ENCODE assay signal across 14 cellular contexts in the genomic region with DNA sequence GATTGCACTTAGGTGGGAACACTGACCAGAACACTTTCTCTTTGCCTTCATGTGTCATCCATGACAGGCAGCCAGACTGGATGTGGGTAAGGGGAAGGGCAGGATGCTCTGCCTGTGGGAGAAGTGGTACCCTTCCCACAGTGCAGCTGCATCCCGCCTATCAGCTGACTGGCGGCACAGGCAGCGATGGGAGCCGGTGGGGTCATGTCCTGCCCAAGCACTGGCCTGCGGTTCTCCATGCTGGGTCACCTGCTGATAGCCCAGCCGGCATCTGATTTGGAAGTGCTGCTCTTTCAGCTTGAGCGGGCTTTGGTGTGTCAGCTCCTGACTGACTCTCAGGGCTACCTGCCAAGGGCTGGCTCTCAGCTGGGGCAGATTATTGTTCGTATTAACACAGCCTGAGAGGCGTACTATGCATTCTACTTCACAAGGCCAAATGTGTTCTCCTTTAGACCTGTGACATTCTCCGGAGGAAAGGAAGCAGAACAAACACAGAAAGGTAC.
DNase-seq lines count a peak whose midpoint lies in the region; FAIRE-seq and TF ChIP-seq lines count a peak whose summit lies in the region.
"Had no signal": no experiment of that assay in that cellular context is flagged by ENCODE, and none has a peak within 500 bp of the region (broad histone marks: within the 10 kb centered on the region; RNA-seq: fewer than 3 reads in every experiment).

No MANE protein-coding gene starts in this region.

- TF ChIP-seq POLR2A in thyroid gland (IDR thresholded peaks at IDR 0.05), result no peak

- H3K9me3 ChIP-seq in kidney (ENCODE audit: control insufficient read depth in 1 of 2, low read length in 2 of 2), result no peaks in the 10 kb centered on the region
- H3K9me3 ChIP-seq in thyroid gland, result no peaks in the 10 kb centered on the region
- H3K9me3 ChIP-seq: SJCRH30 had no signal

- H3K4me3 ChIP-seq in kidney (ENCODE audit: low read length in 2 of 2) (no peak overlapping the region), thyroid gland (replicated peaks in 1 of 3) (no peak overlapping the region)
- H3K4me3 ChIP-seq: SJCRH30 had no signal

- H3K4me1 ChIP-seq in kidney (ENCODE audit: control insufficient read depth in 1 of 2, insufficient read depth in 1 of 2, low read depth in 1 of 2, low read length in 2 of 2), result peaks cover 0 to 5% of the 10 kb centered on the region in 2 donors
- peaks cover 6 to 24% of the 10 kb centered on the region in 2 donors for H3K4me1 ChIP-seq in thyroid gland
- H3K4me1 ChIP-seq: SJCRH30 had no signal

- peak overlapping the region in 4 of 5 experiments; percentile 41 to 85 (median 72) for H3K27ac Mint-ChIP-seq in brain
- H3K27ac Mint-ChIP-seq: activated T-helper 2 cell treated with anti-CD3 and anti-CD28 coated beads, Interferon-gamma antibody, Interleukin-2, Interleukin-4, amounts not matched to agents 10 μg/mL and 5 μg/mL and 100 μg/mL, durations not matched to agents 14 hours and 24 hours and 36 hours; memory B cell had no signal

- no peaks in the 10 kb centered on the region for H3K27me3 Mint-ChIP-seq in brain

- H3K4me1 Mint-ChIP-seq in brain, result peaks cover 15% of the 10 kb centered on the region

- H3K4me3 Mint-ChIP-seq in brain, result no peak overlapping the region
- H3K4me3 Mint-ChIP-seq: memory B cell; stimulated activated naive CD8-positive, alpha-beta T cell treated with anti-CD3 and anti-CD28 coated beads, Interleukin-15, amount 100 ng/mL, for 72 hours had no signal

- H3K36me3 ChIP-seq in kidney (ENCODE audit: control insufficient read depth in 1 of 2, insufficient read depth in 2 of 2, low read length in 2 of 2) (peaks cover 6 to 20% of the 10 kb centered on the region in 2 donors), thyroid gland (no peaks in the 10 kb centered on the region)
- H3K36me3 ChIP-seq: SJCRH30 had no signal

- no peak for FAIRE-seq in kidney (lab: Jason Lieb, UNC)

- H3K27ac ChIP-seq in kidney (ENCODE audit: low read depth in 2 of 2, low read length in 2 of 2), result peak overlapping the region in 1 of 2 donors; percentile 66
- H3K27ac ChIP-seq in thyroid gland, result no peak overlapping the region
- H3K27ac ChIP-seq: C4-2B, SJCRH30 had no signal

- DNase-seq in M059J (ENCODE audit: low read depth) (peak; percentile 49), kidney (peak; percentile 92), thyroid gland (peak; percentile 95 to 97), ureter (ENCODE audit: low spot score) (no peak), A172 (ENCODE audit: low spot score) (no peak), SIG-M5 treated with dmso at 0.1 percent for 504 hours (lab: John Stamatoyannopoulos, UW; ENCODE audit: unreplicated experiment) (no peak)
- DNase-seq: activated CD4-positive, alpha-beta T cell treated with anti-CD3 and anti-CD28 coated beads, Interleukin-2, amount 50 U/mL, for 48 hours; NCI-H2081 treated with DMSO at 0.1 percent for 48 hours; SJCRH30; stimulated activated naive CD8-positive, alpha-beta T cell treated with anti-CD3 and anti-CD28 coated beads, Interleukin-15, amount 100 ng/mL, for 72 hours had no signal

- no peaks in the 10 kb centered on the region for H3K9me3 Mint-ChIP-seq in brain
- H3K9me3 Mint-ChIP-seq: activated T-helper 2 cell treated with anti-CD3 and anti-CD28 coated beads, Interferon-gamma antibody, Interleukin-2, Interleukin-4, amounts not matched to agents 10 μg/mL and 5 μg/mL and 100 μg/mL, durations not matched to agents 14 hours and 24 hours and 36 hours; memory B cell; stimulated activated naive CD8-positive, alpha-beta T cell treated with anti-CD3 and anti-CD28 coated beads, Interleukin-15, amount 100 ng/mL, for 72 hours had no signal

- 53 to 55% methylated on average over 7 to 8 of the region's 10 CpGs for WGBS in thyroid gland, 2 donors

- no peak overlapping the region for H3K9ac ChIP-seq in kidney (ENCODE audit: low read length in 2 of 2)

- H3K36me3 Mint-ChIP-seq in brain, result peaks cover 64% of the 10 kb centered on the region
- H3K36me3 Mint-ChIP-seq: memory B cell had no signal

- intact Hi-C loops in kidney (cut with DNase I), result no loop called here
- intact Hi-C loops in thyroid gland (cut with DNase I), result no loop called here

- H3K27me3 ChIP-seq in thyroid gland, result no peaks in the 10 kb centered on the region
- H3K27me3 ChIP-seq: SJCRH30 had no signal

- no peak for TF ChIP-seq CTCF in brain (conservative IDR thresholded peaks at IDR 0.05)
- TF ChIP-seq CTCF in kidney (IDR thresholded peaks at IDR 0.05; ENCODE audit: borderline replicate concordance, extremely low read depth, insufficient read depth), result no peak
- TF ChIP-seq CTCF in thyroid gland (IDR thresholded peaks at IDR 0.05), result no peak

Comparison
In these comparisons a context has a peak if more than half of its experiments do, and no peak if none do; other contexts are left out.
1. DNase-seq: peak in M059J (single experiment), kidney (single experiment) and thyroid gland (2 of 2); none in ureter (single experiment), A172 (single experiment) and SIG-M5 treated with dmso at 0.1 percent for 504 hours (single experiment).